9 cellular contexts compared by ENCODE assay signal in genomic region chr14:68172664-68173063, GRCh38.
A peak's percentile ranks its signal among the peaks of the same experiment; 100 is the strongest.
DNase-seq lines count a peak whose midpoint lies in the region; ATAC-seq and TF ChIP-seq lines count a peak whose summit lies in the region.
"Had no signal": no experiment of that assay in that cellular context is flagged by ENCODE, and none has a peak within 500 bp of the region (broad histone marks: within the 10 kb centered on the region; RNA-seq: fewer than 3 reads in every experiment).

No MANE protein-coding gene starts in this region.

- ATAC-seq in HG02571 (IDR thresholded peaks at IDR 0.05; ENCODE audit: unreplicated experiment): peak; percentile 47
- ATAC-seq in SK-N-SH treated with all-trans-retinoic acid at 6 μM for 48 hours: peak; percentile 54

- peak overlapping the region; percentile 62 for H3K27ac ChIP-seq in stomach smooth muscle (ENCODE audit: low read length)

- H3K9ac ChIP-seq in stomach smooth muscle (ENCODE audit: low read length in 2 of 2): no peak overlapping the region

- H3K9me3 ChIP-seq in stomach smooth muscle (ENCODE audit: control insufficient read depth in 2 of 2, low read length in 2 of 2): no peaks in the 10 kb centered on the region

- peak; percentile 93 for DNase-seq in kidney epithelial cell (ENCODE audit: low read depth)
- no peak for DNase-seq in iPS-NIHi7 (ENCODE audit: extremely low spot score)
- no peak for DNase-seq in NOMO-1 (lab: John Stamatoyannopoulos, UW; ENCODE audit: unreplicated experiment in 2 of 2)
- no peak for DNase-seq in DMS153 treated with DMSO at 0.1 percent for 48 hours (lab: John Stamatoyannopoulos, UW; ENCODE audit: unreplicated experiment)
- DNase-seq in stimulated activated CD4-positive, alpha-beta T cell treated with anti-CD3 and anti-CD28 coated beads, Interleukin-4, amount 100 ng/mL, for 1 hour: no peak
- DNase-seq: KG1 had no signal

- H3K36me3 ChIP-seq in kidney epithelial cell (ENCODE audit: control insufficient read depth, insufficient read depth, low read length) (no peaks in the 10 kb centered on the region), stomach smooth muscle (ENCODE audit: control insufficient read depth in 2 of 2, insufficient read depth in 2 of 2, low read length in 2 of 2) (no peaks in the 10 kb centered on the region)

- TF ChIP-seq CTCF in kidney epithelial cell (IDR thresholded peaks at IDR 0.05; ENCODE audit: insufficient read depth, low read length, poor library complexity, severe bottlenecking): no peak

- H3K27me3 ChIP-seq in kidney epithelial cell (ENCODE audit: control insufficient read depth, insufficient read depth, low read length) (no peaks in the 10 kb centered on the region), stomach smooth muscle (ENCODE audit: control insufficient read depth in 1 of 2, insufficient read depth in 2 of 2, low read length in 2 of 2) (no peaks in the 10 kb centered on the region)

- peaks cover 16% of the 10 kb centered on the region for H3K4me1 ChIP-seq in stomach smooth muscle (ENCODE audit: control insufficient read depth, insufficient read depth, low read length)

- H3K4me3 ChIP-seq in kidney epithelial cell (ENCODE audit: low read depth, low read length) (no peak overlapping the region), stomach smooth muscle (ENCODE audit: low read length in 2 of 2) (no peak overlapping the region)

TF ChIP-seq in SK-N-SH treated with all-trans-retinoic acid at 6 μM for 48 hours, 23 proteins besides CTCF, POLR2A, EP300 and RAD21:
- TF ChIP-seq TSHZ2 (CRISPR knock-in tag; IDR thresholded peaks at IDR 0.05): no peak
- TF ChIP-seq ZFP30 (CRISPR knock-in tag; IDR thresholded peaks at IDR 0.05): no peak
- no peak for TF ChIP-seq CSDC2 (CRISPR knock-in tag; IDR thresholded peaks at IDR 0.05)
- TF ChIP-seq TOX (CRISPR knock-in tag; IDR thresholded peaks at IDR 0.05; ENCODE audit: borderline replicate concordance): no peak; the same call in 1 of the 2 replicates
- TF ChIP-seq ESRRG (CRISPR knock-in tag; IDR thresholded peaks at IDR 0.05): no peak
- no peak for TF ChIP-seq POU6F1 (CRISPR knock-in tag; IDR thresholded peaks at IDR 0.05; ENCODE audit: borderline replicate concordance, low read depth)
